1 cellular context compared by ENCODE assay signal in genomic region chr7:77759294-77759889, GRCh38.
TF ChIP-seq lines count a peak whose summit lies in the region.

No MANE protein-coding gene starts in this region.

TF ChIP-seq in GM12878, 131 proteins besides CTCF, POLR2A, EP300 and RAD21 (continued from another document):
- no peak for TF ChIP-seq BMI1 (IDR thresholded peaks at IDR 0.05; ENCODE audit: borderline replicate concordance)
- 0 out of 2 replicates have a peak, but pooled peaks have one; percentile 28 for TF ChIP-seq MXI1 (IDR thresholded peaks at IDR 0.05; ENCODE audit: low read depth, low read length)
- TF ChIP-seq PAX8 (IDR thresholded peaks at IDR 0.05) = no peak
- no peak for TF ChIP-seq MAX (IDR thresholded peaks at IDR 0.05; ENCODE audit: low read depth, low read length)
- no peak for TF ChIP-seq HDGF (IDR thresholded peaks at IDR 0.05)
